14 cellular contexts compared by ENCODE assay signal in the genomic region with DNA sequence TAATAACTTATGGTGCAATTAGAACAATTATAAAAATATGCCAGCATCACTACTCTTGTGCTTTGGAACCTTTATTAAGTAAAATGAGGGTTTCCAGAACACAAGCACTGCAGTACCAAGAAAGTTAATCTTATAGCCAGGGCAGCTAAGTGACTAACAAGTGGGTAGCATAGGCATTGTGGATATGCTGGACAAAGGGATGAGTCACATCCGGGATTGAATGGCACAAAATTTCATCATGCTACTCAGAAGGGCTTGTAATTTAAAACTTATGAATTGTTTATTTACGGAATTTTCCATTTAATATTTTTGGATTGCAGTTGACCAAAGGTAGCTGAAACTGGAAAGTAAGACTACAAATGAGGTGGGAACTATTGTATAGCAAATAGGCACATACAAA.
DNase-seq lines count a peak whose midpoint lies in the region; ATAC-seq, FAIRE-seq and TF ChIP-seq lines count a peak whose summit lies in the region.
"Had no signal": no experiment of that assay in that cellular context is flagged by ENCODE, and none has a peak within 500 bp of the region (broad histone marks: within the 10 kb centered on the region; RNA-seq: fewer than 3 reads in every experiment).

No MANE protein-coding gene starts in this region.

- BruUV-seq in K562 (replicated peaks; lab: Mats Ljungman, UMichigan): no TSS peak

- no peak overlapping the region for H2AFZ ChIP-seq in K562 (ENCODE audit: low read depth, low read length)

- no peaks in the 10 kb centered on the region for H3K79me2 ChIP-seq in K562 (ENCODE audit: control insufficient read depth, insufficient read depth, low read length)

- H3K27me3 ChIP-seq in K562 (ENCODE audit: control insufficient read depth in 2 of 2, insufficient read depth in 2 of 2, low read length in 2 of 2): no peaks in the 10 kb centered on the region
- H3K27me3 ChIP-seq: BLaER1 treated with 17β-estradiol and CSF1 and Interleukin-3, amounts not matched to agents 10 nM and 100 nM; heart right ventricle had no signal

- ATAC-seq in K562: no peak
- ATAC-seq: heart right ventricle had no signal

- no peaks in the 10 kb centered on the region for H4K20me1 ChIP-seq in K562 (replicated peaks; ENCODE audit: control insufficient read depth, insufficient read depth, low read length)
- H4K20me1 ChIP-seq: BLaER1 treated with 17β-estradiol and CSF1 and Interleukin-3, amounts not matched to agents 10 nM and 100 nM had no signal

- no peaks in the 10 kb centered on the region for H3K36me3 ChIP-seq in K562 (ENCODE audit: control insufficient read depth, insufficient read depth, low read length)
- H3K36me3 ChIP-seq: BLaER1 treated with 17β-estradiol and CSF1 and Interleukin-3, amounts not matched to agents 10 nM and 100 nM; heart right ventricle had no signal

- no peak for TF ChIP-seq EP300 in K562 (IDR thresholded peaks at IDR 0.05; ENCODE audit: low read length)

- CTCF ChIA-PET in K562 (lab: Yijun Ruan, JAX; ENCODE audit: low intra/inter-chr PET ratio): no interaction called here

- H3K9ac ChIP-seq in K562 (ENCODE audit: insufficient read depth in 1 of 2, low read depth in 2 of 2, low read length in 2 of 2): no peak overlapping the region
- H3K9ac ChIP-seq: BLaER1 treated with 17β-estradiol and CSF1 and Interleukin-3, amounts not matched to agents 10 nM and 100 nM had no signal

- H3K27ac ChIP-seq in K562 (ENCODE audit: extremely low read depth, low read depth, low read length): no peak overlapping the region
- H3K27ac ChIP-seq: BLaER1 treated with 17β-estradiol and CSF1 and Interleukin-3, amounts not matched to agents 10 nM and 100 nM; heart right ventricle had no signal

- in situ Hi-C loops in K562 (cut with MboI): no loop called here

- TF ChIP-seq RAD21 in K562 (CRISPR knock-in tag; conservative IDR thresholded peaks at IDR 0.05 in 1 of 2, IDR thresholded peaks at IDR 0.05 in 1 of 2): no peak

- 0% methylated on average over 2 of the region's 2 CpGs for WGBS in K562 (ENCODE audit: insufficient coverage, low coverage, missing lambda C conversion rate)

- no peaks in the 10 kb centered on the region for H3K4me1 ChIP-seq in K562 (replicated peaks in 1 of 2; ENCODE audit: control insufficient read depth in 2 of 2, insufficient read depth in 2 of 2, low read length in 2 of 2)
- H3K4me1 ChIP-seq: BLaER1 treated with 17β-estradiol and CSF1 and Interleukin-3, amounts not matched to agents 10 nM and 100 nM; heart right ventricle had no signal

- intact Hi-C loops in K562 (cut with micrococcal nuclease): no loop called here

- peak; percentile 41 for DNase-seq in AG20443 (ENCODE audit: low spot score)
- DNase-seq in LoVo (ENCODE audit: low spot score): peak; percentile 36
- no peak for DNase-seq in K562 (ENCODE audit: extremely low read depth in 1 of 4, low spot score in 3 of 4)
- peak; percentile 71 for DNase-seq in iris pigment epithelial cell (ENCODE audit: low read depth)
- no peak for DNase-seq in epidermal melanocyte (ENCODE audit: insufficient read length, low spot score)
- DNase-seq in NCI-H510A (lab: John Stamatoyannopoulos, UW): no peak
- no peak for DNase-seq in NCI-H2171 treated with DMSO at 0.1 percent for 48 hours (lab: John Stamatoyannopoulos, UW)
- no peak for DNase-seq in NCI-H2029 (lab: John Stamatoyannopoulos, UW)
- DNase-seq: activated naive CD4-positive, alpha-beta T cell treated with anti-CD3 and anti-CD28 coated beads, Interleukin-2, amount 50 U/mL, for 16 hours; GF-D8; heart right ventricle; MM.1S had no signal

- no peak overlapping the region for H3K4me3 ChIP-seq in K562
- H3K4me3 ChIP-seq: BLaER1 treated with 17β-estradiol and CSF1 and Interleukin-3, amounts not matched to agents 10 nM and 100 nM; heart right ventricle had no signal

- no peak overlapping the region for H3K4me2 ChIP-seq in K562 (ENCODE audit: insufficient read depth, low read length)
- H3K4me2 ChIP-seq: BLaER1 treated with 17β-estradiol and CSF1 and Interleukin-3, amounts not matched to agents 10 nM and 100 nM had no signal

- POLR2A ChIA-PET in K562 (lab: Yijun Ruan, JAX): no interaction called here

- no peaks in the 10 kb centered on the region for H3K9me3 ChIP-seq in K562 (replicated peaks; ENCODE audit: control insufficient read depth, insufficient read depth, low read depth, low read length)

- no peaks in the 10 kb centered on the region for H3K9me1 ChIP-seq in K562 (ENCODE audit: control insufficient read depth, insufficient read depth, low read length)

- FAIRE-seq in K562 (lab: Jason Lieb, UNC): no peak
- FAIRE-seq: colon had no signal

- no peak for TF ChIP-seq CTCF in K562 (IDR thresholded peaks at IDR 0.05 in 2 of 3, conservative IDR thresholded peaks at IDR 0.05 in 1 of 3; ENCODE audit: insufficient read depth in 2 of 3, low read depth in 1 of 3, low read length in 3 of 3)

- TF ChIP-seq POLR2A in K562 (conservative IDR thresholded peaks at IDR 0.05): no peak

TF ChIP-seq in K562, 482 proteins besides CTCF, POLR2A, EP300 and RAD21 (continues in another document):
- TF ChIP-seq, protein P1, sequence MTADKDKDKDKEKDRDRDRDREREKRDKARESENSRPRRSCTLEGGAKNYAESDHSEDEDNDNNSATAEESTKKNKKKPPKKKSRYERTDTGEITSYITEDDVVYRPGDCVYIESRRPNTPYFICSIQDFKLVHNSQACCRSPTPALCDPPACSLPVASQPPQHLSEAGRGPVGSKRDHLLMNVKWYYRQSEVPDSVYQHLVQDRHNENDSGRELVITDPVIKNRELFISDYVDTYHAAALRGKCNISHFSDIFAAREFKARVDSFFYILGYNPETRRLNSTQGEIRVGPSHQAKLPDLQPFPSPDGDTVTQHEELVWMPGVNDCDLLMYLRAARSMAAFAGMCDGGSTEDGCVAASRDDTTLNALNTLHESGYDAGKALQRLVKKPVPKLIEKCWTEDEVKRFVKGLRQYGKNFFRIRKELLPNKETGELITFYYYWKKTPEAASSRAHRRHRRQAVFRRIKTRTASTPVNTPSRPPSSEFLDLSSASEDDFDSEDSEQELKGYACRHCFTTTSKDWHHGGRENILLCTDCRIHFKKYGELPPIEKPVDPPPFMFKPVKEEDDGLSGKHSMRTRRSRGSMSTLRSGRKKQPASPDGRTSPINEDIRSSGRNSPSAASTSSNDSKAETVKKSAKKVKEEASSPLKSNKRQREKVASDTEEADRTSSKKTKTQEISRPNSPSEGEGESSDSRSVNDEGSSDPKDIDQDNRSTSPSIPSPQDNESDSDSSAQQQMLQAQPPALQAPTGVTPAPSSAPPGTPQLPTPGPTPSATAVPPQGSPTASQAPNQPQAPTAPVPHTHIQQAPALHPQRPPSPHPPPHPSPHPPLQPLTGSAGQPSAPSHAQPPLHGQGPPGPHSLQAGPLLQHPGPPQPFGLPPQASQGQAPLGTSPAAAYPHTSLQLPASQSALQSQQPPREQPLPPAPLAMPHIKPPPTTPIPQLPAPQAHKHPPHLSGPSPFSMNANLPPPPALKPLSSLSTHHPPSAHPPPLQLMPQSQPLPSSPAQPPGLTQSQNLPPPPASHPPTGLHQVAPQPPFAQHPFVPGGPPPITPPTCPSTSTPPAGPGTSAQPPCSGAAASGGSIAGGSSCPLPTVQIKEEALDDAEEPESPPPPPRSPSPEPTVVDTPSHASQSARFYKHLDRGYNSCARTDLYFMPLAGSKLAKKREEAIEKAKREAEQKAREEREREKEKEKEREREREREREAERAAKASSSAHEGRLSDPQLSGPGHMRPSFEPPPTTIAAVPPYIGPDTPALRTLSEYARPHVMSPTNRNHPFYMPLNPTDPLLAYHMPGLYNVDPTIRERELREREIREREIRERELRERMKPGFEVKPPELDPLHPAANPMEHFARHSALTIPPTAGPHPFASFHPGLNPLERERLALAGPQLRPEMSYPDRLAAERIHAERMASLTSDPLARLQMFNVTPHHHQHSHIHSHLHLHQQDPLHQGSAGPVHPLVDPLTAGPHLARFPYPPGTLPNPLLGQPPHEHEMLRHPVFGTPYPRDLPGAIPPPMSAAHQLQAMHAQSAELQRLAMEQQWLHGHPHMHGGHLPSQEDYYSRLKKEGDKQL (CRISPR knock-in tag; IDR thresholded peaks at IDR 0.05; ENCODE audit: borderline replicate concordance): no peak
- TF ChIP-seq ZKSCAN3 (CRISPR knock-in tag; IDR thresholded peaks at IDR 0.05): no peak
- TF ChIP-seq, protein P2, sequence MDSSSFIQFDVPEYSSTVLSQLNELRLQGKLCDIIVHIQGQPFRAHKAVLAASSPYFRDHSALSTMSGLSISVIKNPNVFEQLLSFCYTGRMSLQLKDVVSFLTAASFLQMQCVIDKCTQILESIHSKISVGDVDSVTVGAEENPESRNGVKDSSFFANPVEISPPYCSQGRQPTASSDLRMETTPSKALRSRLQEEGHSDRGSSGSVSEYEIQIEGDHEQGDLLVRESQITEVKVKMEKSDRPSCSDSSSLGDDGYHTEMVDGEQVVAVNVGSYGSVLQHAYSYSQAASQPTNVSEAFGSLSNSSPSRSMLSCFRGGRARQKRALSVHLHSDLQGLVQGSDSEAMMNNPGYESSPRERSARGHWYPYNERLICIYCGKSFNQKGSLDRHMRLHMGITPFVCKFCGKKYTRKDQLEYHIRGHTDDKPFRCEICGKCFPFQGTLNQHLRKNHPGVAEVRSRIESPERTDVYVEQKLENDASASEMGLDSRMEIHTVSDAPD (CRISPR knock-in tag; IDR thresholded peaks at IDR 0.05): no peak
- TF ChIP-seq ILF3 (IDR thresholded peaks at IDR 0.05; ENCODE audit: borderline replicate concordance): no peak
- no peak for TF ChIP-seq ZNF324 (CRISPR knock-in tag; IDR thresholded peaks at IDR 0.05)
- TF ChIP-seq, protein P3, sequence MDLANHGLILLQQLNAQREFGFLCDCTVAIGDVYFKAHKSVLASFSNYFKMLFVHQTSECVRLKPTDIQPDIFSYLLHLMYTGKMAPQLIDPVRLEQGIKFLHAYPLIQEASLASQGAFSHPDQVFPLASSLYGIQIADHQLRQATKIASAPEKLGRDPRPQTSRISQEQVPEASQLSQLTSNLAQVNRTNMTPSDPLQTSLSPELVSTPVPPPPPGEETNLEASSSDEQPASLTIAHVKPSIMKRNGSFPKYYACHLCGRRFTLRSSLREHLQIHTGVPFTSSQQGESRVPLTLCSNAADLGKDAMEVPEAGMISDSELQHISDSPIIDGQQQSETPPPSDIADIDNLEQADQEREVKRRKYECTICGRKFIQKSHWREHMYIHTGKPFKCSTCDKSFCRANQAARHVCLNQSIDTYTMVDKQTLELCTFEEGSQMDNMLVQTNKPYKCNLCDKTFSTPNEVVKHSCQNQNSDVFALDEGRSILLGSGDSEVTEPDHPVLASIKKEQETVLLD (IDR thresholded peaks at IDR 0.05): no peak
- TF ChIP-seq FOSL1 (tag; conservative IDR thresholded peaks at IDR 0.05): peak; percentile 62
- TF ChIP-seq, protein P4, sequence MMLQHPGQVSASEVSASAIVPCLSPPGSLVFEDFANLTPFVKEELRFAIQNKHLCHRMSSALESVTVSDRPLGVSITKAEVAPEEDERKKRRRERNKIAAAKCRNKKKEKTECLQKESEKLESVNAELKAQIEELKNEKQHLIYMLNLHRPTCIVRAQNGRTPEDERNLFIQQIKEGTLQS (IDR thresholded peaks at IDR 0.05): peak; percentile 56; the same call in 1 of the 2 replicates
- TF ChIP-seq, protein P4 (CRISPR knock-in tag; conservative IDR thresholded peaks at IDR 0.05): no peak

Comparison
In these comparisons a context has a peak if more than half of its experiments do, and no peak if none do; other contexts are left out.
1. DNase-seq: peak in AG20443 (single experiment), LoVo (single experiment) and iris pigment epithelial cell (single experiment); none in K562 (0 of 4), epidermal melanocyte (single experiment), NCI-H510A (single experiment), NCI-H2171 treated with DMSO at 0.1 percent for 48 hours (single experiment) and NCI-H2029 (single experiment).